14 cellular contexts compared by ENCODE assay signal in the genomic region with DNA sequence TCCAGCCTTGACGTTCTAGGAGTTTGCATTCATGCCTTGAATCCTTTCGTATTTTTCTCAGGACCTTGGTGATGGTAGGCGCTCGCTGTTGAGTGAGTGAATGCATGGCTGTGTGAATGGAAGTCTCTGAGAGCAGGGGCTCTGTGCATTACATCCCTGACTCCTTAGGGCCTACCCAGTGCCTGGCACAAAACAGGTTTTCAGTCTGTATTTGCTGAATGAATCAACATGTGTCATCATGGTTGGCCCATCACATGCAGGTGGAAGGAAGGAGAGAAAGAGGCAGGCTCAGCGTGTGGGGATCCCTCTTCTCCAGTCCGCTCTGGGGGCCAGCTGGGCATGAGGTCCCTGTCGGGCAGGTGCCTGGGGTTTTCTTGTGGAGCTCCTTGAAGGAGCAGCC. TPM values are rescaled to one million over a fixed set of nuclear protein-coding genes. Genes with fewer than 3 reads are reported as not detected.
DNase-seq lines count a peak whose midpoint lies in the region; ATAC-seq and TF ChIP-seq lines count a peak whose summit lies in the region.
"Had no signal": no experiment of that assay in that cellular context is flagged by ENCODE, and none has a peak within 500 bp of the region (broad histone marks: within the 10 kb centered on the region; RNA-seq: fewer than 3 reads in every experiment).

No MANE protein-coding gene starts in this region.

- H2AFZ ChIP-seq in PC-3 (ENCODE audit: low read length), result no peak overlapping the region

- no peak for TF ChIP-seq CTCF in left ventricle myocardium inferior (IDR thresholded peaks at IDR 0.05; ENCODE audit: borderline replicate concordance)
- no peak for TF ChIP-seq CTCF in PC-3 (conservative IDR thresholded peaks at IDR 0.05; ENCODE audit: low read depth, low read length)
- TF ChIP-seq CTCF in epithelial cell of esophagus (IDR thresholded peaks at IDR 0.05; ENCODE audit: insufficient read depth, low read depth, low read length, missing control alignments), result no peak

- BruUV-seq in PC-3 (replicated peaks; lab: Mats Ljungman, UMichigan), result no TSS peak

- DNase-seq in left cardiac atrium (peak; percentile 10), left ventricle myocardium inferior (no peak), PC-3 (peak; percentile 82), epithelial cell of esophagus (ENCODE audit: low read depth) (peak; percentile 70), NCI-H345 (lab: John Stamatoyannopoulos, UW) (no peak), SIG-M5 treated with dmso at 0.1 percent for 504 hours (lab: John Stamatoyannopoulos, UW; ENCODE audit: unreplicated experiment) (no peak)
- no peak for DNase-seq in effector memory CD4-positive, alpha-beta T cell
- DNase-seq: BE2C; CD4-positive, alpha-beta memory T cell; DND-41; GDM1 had no signal

- H3F3A ChIP-seq in PC-3 (ENCODE audit: low read length, unreplicated experiment), result no peaks in the 10 kb centered on the region

- H3K9me3 ChIP-seq in left ventricle myocardium inferior (replicated peaks), result no peaks in the 10 kb centered on the region
- H3K9me3 ChIP-seq in PC-3 (ENCODE audit: low read length), result no peaks in the 10 kb centered on the region
- H3K9me3 ChIP-seq in effector memory CD4-positive, alpha-beta T cell (ENCODE audit: control insufficient read depth, low read length), result no peaks in the 10 kb centered on the region
- H3K9me3 ChIP-seq: BE2C, HAP-1 had no signal

- no peaks in the 10 kb centered on the region for H4K20me1 ChIP-seq in PC-3 (ENCODE audit: low read length)

- POLR2A ChIA-PET in PC-3 (lab: Charles Lee; ENCODE audit: unreplicated experiment), result no interaction called here

- no peaks in the 10 kb centered on the region for H3K9me2 ChIP-seq in PC-3 (replicated peaks; ENCODE audit: low read length)

- no peaks in the 10 kb centered on the region for H3K79me2 ChIP-seq in PC-3 (ENCODE audit: low read length)

- H3K9ac ChIP-seq in PC-3 (ENCODE audit: low read length), result no peak overlapping the region

- CTCF ChIA-PET in PC-3 (lab: Charles Lee), result no interaction called here

- no peak overlapping the region for H3K27ac ChIP-seq in left ventricle myocardium inferior (replicated peaks)
- peak overlapping the region; percentile 43 for H3K27ac ChIP-seq in PC-3 (ENCODE audit: low read length)
- no peak overlapping the region for H3K27ac ChIP-seq in effector memory CD4-positive, alpha-beta T cell (ENCODE audit: insufficient read depth, low read length, poor library complexity, severe bottlenecking)
- H3K27ac ChIP-seq: C4-2B had no signal

- H3K36me3 ChIP-seq in left ventricle myocardium inferior, result no peaks in the 10 kb centered on the region
- no peaks in the 10 kb centered on the region for H3K36me3 ChIP-seq in PC-3 (ENCODE audit: low read depth, low read length)
- peaks cover 42% of the 10 kb centered on the region for H3K36me3 ChIP-seq in effector memory CD4-positive, alpha-beta T cell (ENCODE audit: control insufficient read depth, insufficient read depth, low read length)
- H3K36me3 ChIP-seq: BE2C, HAP-1 had no signal

- H3K4me2 ChIP-seq in PC-3 (ENCODE audit: low read length), result peak overlapping the region; percentile 63

- H3K27me3 ChIP-seq in left ventricle myocardium inferior (ENCODE audit: low read depth) (peaks cover 2% of the 10 kb centered on the region), PC-3 (ENCODE audit: low read length) (no peaks in the 10 kb centered on the region)
- H3K27me3 ChIP-seq in effector memory CD4-positive, alpha-beta T cell (replicated peaks; ENCODE audit: control insufficient read depth, insufficient read depth, low read length, poor library complexity, severe bottlenecking), result no peaks in the 10 kb centered on the region
- H3K27me3 ChIP-seq: BE2C had no signal

- H3K4me3 ChIP-seq in left ventricle myocardium inferior, result no peak overlapping the region
- no peak overlapping the region for H3K4me3 ChIP-seq in PC-3 (ENCODE audit: low read length)
- H3K4me3 ChIP-seq in epithelial cell of esophagus (ENCODE audit: low read length), result no peak overlapping the region
- H3K4me3 ChIP-seq in effector memory CD4-positive, alpha-beta T cell (ENCODE audit: insufficient read depth, low read depth, low read length, poor library complexity, severe bottlenecking), result no peak overlapping the region
- H3K4me3 ChIP-seq: HAP-1 had no signal

- ATAC-seq in left cardiac atrium (no peak), PC-3 (peak; percentile 96)
- ATAC-seq: HepG2 had no signal

- intact Hi-C loops in left cardiac atrium (cut with DNase I), result no loop called here
- intact Hi-C loops in left ventricle myocardium inferior (cut with micrococcal nuclease), result no loop called here
- intact Hi-C loops in PC-3 (cut with micrococcal nuclease), result no loop called here

- H3K4me1 ChIP-seq in left ventricle myocardium inferior, result peaks cover 3% of the 10 kb centered on the region
- peaks cover 13% of the 10 kb centered on the region for H3K4me1 ChIP-seq in PC-3 (ENCODE audit: insufficient read depth, low read length)
- peaks cover 6% of the 10 kb centered on the region for H3K4me1 ChIP-seq in effector memory CD4-positive, alpha-beta T cell (ENCODE audit: control insufficient read depth, insufficient read depth, low read length, poor library complexity, severe bottlenecking)
- H3K4me1 ChIP-seq: BE2C had no signal

RNA-seq across cellular contexts. Expression of a gene that starts 8.7 kb away (rescaled TPM):
- 10 to 100 TPM; 49.1 to 57.6 TPM for total RNA-seq in left cardiac atrium
- total RNA-seq in left ventricle myocardium inferior, result 63.8 TPM
- 14.5 and 26.0 TPM in 2 replicates for total RNA-seq in PC-3 (2014; rRNA removed)

RNA-seq across cellular contexts. Expression of a gene that starts 55.5 kb away (rescaled TPM):
- total RNA-seq in left cardiac atrium (under 1 TPM; 0.06 to 0.13 TPM), left ventricle myocardium inferior (0.16 TPM), PC-3 (2014; rRNA removed) (not detected in 2 replicates)
- total RNA-seq: HepG2 had no signal

Comparison
In these comparisons a context has a peak if more than half of its experiments do, and no peak if none do; other contexts are left out.
1. DNase-seq: peak in left cardiac atrium (single experiment), PC-3 (single experiment) and epithelial cell of esophagus (single experiment); none in left ventricle myocardium inferior (single experiment), NCI-H345 (single experiment), SIG-M5 treated with dmso at 0.1 percent for 504 hours (single experiment) and effector memory CD4-positive, alpha-beta T cell (0 of 3).